Comparison of ENCODE assay signal across 17 cellular contexts in genomic region chr11:95520765-95521542, GRCh38.
DNase-seq lines count a peak whose midpoint lies in the region; ATAC-seq and TF ChIP-seq lines count a peak whose summit lies in the region.
"Had no signal": no experiment of that assay in that cellular context is flagged by ENCODE, and none has a peak within 500 bp of the region (broad histone marks: within the 10 kb centered on the region; RNA-seq: fewer than 3 reads in every experiment).

No MANE protein-coding gene starts in this region.

- no peak overlapping the region for H3K27ac Mint-ChIP-seq in WTC11
- H3K27ac Mint-ChIP-seq: activated T-cell treated with anti-CD3 and anti-CD28 coated beads, Interleukin-2, amount 50 U/mL, for 72 hours; natural killer cell treated with Interleukin-12 subunit alpha and Interleukin-12 subunit beta and Interleukin-15 and Interleukin-18, amount 100 ng/mL, for 72 hours had no signal

- H3K36me3 ChIP-seq in A673 (ENCODE audit: insufficient read depth, low read length, poor library complexity, severe bottlenecking) (no peaks in the 10 kb centered on the region), adrenal gland (replicated peaks in 1 of 2) (no peaks in the 10 kb centered on the region)
- H3K36me3 ChIP-seq: esophagus muscularis mucosa, vagina had no signal

- DNase-seq in A673 (ENCODE audit: low spot score) (peak; percentile 96), M059J (ENCODE audit: low read depth) (peak; percentile 51), adrenal gland (peak; percentile 22 to 67 (median 52)), iPS-NIHi11 (ENCODE audit: low spot score) (peak; percentile 42), WTC11 (ENCODE audit: low spot score) (no peak), iPS-NIHi7 (ENCODE audit: extremely low spot score) (no peak), left lobe of liver (ENCODE audit: low spot score) (no peak)
- DNase-seq: activated T-cell treated with anti-CD3 and anti-CD28 coated beads, Interleukin-2, amount 50 U/mL, for 72 hours; islet precursor cell; Karpas-422; NCI-H774; stimulated activated CD4-positive, alpha-beta T cell treated with anti-CD3 and anti-CD28 coated beads, Interleukin-12 subunit alpha, Interleukin-12 subunit beta, amount 100 ng/mL, for 4 hours had no signal

- TF ChIP-seq POLR2A in adrenal gland (IDR thresholded peaks at IDR 0.05), result no peak

- TF ChIP-seq CTCF in A673 (conservative IDR thresholded peaks at IDR 0.05; ENCODE audit: low read depth, low read length) (no peak), adrenal gland (IDR thresholded peaks at IDR 0.05) (no peak), WTC11 (IDR thresholded peaks at IDR 0.05) (no peak)

- H3K27me3 Mint-ChIP-seq in WTC11 (ENCODE audit: low read depth), result no peaks in the 10 kb centered on the region

- H3K27me3 ChIP-seq in A673 (replicated peaks; ENCODE audit: insufficient read depth, low read depth, low read length, poor library complexity), result peaks cover 37% of the 10 kb centered on the region
- no peaks in the 10 kb centered on the region for H3K27me3 ChIP-seq in adrenal gland
- H3K27me3 ChIP-seq: esophagus muscularis mucosa, vagina had no signal

- H3K4me3 Mint-ChIP-seq in WTC11, result no peak overlapping the region
- H3K4me3 Mint-ChIP-seq: activated T-cell treated with anti-CD3 and anti-CD28 coated beads, Interleukin-2, amount 50 U/mL, for 72 hours; natural killer cell treated with Interleukin-12 subunit alpha and Interleukin-12 subunit beta and Interleukin-15 and Interleukin-18, amount 100 ng/mL, for 72 hours had no signal

- no peaks in the 10 kb centered on the region for H3K4me1 Mint-ChIP-seq in WTC11

- POLR2A ChIA-PET in A673 (lab: Charles Lee; ENCODE audit: low non-redundant PET) (no interaction called here), WTC11 (lab: Charles Lee) (no interaction called here)

- BruUV-seq in A673 (replicated peaks; lab: Mats Ljungman, UMichigan), result no TSS peak

- H3K36me3 Mint-ChIP-seq in WTC11, result no peaks in the 10 kb centered on the region
- H3K36me3 Mint-ChIP-seq: natural killer cell treated with Interleukin-12 subunit alpha and Interleukin-12 subunit beta and Interleukin-15 and Interleukin-18, amount 100 ng/mL, for 72 hours had no signal

- intact Hi-C loops in A673 (cut with micrococcal nuclease; ENCODE audit: unreplicated experiment) (loop anchor here (5.0 to 10.0 kb wide), 2 partner anchors 184 to 369 kb away; no protein-coding TSS in a partner anchor), adrenal gland (cut with DNase I) (no loop called here)

- WGBS in adrenal gland, 4 donors, result 49 to 59% (median 55%) methylated on average over 5 of the region's 5 CpGs

- H3K4me1 ChIP-seq in A673 (ENCODE audit: insufficient read depth, low read length, poor library complexity, severe bottlenecking), result peaks cover 26% of the 10 kb centered on the region
- no peaks in the 10 kb centered on the region for H3K4me1 ChIP-seq in adrenal gland (replicated peaks in 1 of 2)
- H3K4me1 ChIP-seq: vagina had no signal

- no peaks in the 10 kb centered on the region for H3K9me3 ChIP-seq in A673 (ENCODE audit: low read depth, low read length, poor library complexity, severe bottlenecking)
- no peaks in the 10 kb centered on the region for H3K9me3 ChIP-seq in adrenal gland (replicated peaks in 1 of 3)
- H3K9me3 ChIP-seq: esophagus muscularis mucosa, vagina had no signal

- H3K9me3 Mint-ChIP-seq in WTC11, result no peaks in the 10 kb centered on the region
- H3K9me3 Mint-ChIP-seq: activated T-cell treated with anti-CD3 and anti-CD28 coated beads, Interleukin-2, amount 50 U/mL, for 72 hours; natural killer cell treated with Interleukin-12 subunit alpha and Interleukin-12 subunit beta and Interleukin-15 and Interleukin-18, amount 100 ng/mL, for 72 hours had no signal

- H3K27ac ChIP-seq in A673 (ENCODE audit: low read depth, low read length, poor library complexity, severe bottlenecking), result no peak overlapping the region
- H3K27ac ChIP-seq in adrenal gland, result no peak overlapping the region
- H3K27ac ChIP-seq: esophagus muscularis mucosa, vagina had no signal

- no peak for ATAC-seq in WTC11
- no peak for ATAC-seq in left lobe of liver
- no peak for ATAC-seq in GM19395 (IDR thresholded peaks at IDR 0.05; ENCODE audit: unreplicated experiment)
- ATAC-seq: activated T-cell treated with anti-CD3 and anti-CD28 coated beads, Interleukin-2, amount 50 U/mL, for 72 hours; natural killer cell treated with Interleukin-12 subunit alpha and Interleukin-12 subunit beta and Interleukin-15 and Interleukin-18, amount 100 ng/mL, for 72 hours; SK-N-SH treated with all-trans-retinoic acid at 6 μM for 48 hours had no signal

- H3K4me3 ChIP-seq in A673 (ENCODE audit: low read depth, low read length, poor library complexity, severe bottlenecking) (no peak overlapping the region), adrenal gland (no peak overlapping the region)
- H3K4me3 ChIP-seq: esophagus muscularis mucosa, vagina had no signal

- CTCF ChIA-PET in A673 (lab: Charles Lee), result no interaction called here
- CTCF ChIA-PET in WTC11 (lab: Charles Lee), result no interaction called here

TF ChIP-seq in WTC11, 78 proteins besides CTCF, POLR2A, EP300 and RAD21 (continues in another document):
- TF ChIP-seq, protein P1, sequence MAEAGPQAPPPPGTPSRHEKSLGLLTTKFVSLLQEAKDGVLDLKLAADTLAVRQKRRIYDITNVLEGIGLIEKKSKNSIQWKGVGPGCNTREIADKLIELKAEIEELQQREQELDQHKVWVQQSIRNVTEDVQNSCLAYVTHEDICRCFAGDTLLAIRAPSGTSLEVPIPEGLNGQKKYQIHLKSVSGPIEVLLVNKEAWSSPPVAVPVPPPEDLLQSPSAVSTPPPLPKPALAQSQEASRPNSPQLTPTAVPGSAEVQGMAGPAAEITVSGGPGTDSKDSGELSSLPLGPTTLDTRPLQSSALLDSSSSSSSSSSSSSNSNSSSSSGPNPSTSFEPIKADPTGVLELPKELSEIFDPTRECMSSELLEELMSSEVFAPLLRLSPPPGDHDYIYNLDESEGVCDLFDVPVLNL (CRISPR knock-in tag; IDR thresholded peaks at IDR 0.05; ENCODE audit: borderline replicate concordance, low read depth), result no peak
- TF ChIP-seq HMGA2 (CRISPR knock-in tag; IDR thresholded peaks at IDR 0.05) (no peak), GRHL2 (CRISPR knock-in tag; IDR thresholded peaks at IDR 0.05; ENCODE audit: insufficient replicate concordance, severe bottlenecking) (no peak), OVOL2 (CRISPR knock-in tag; IDR thresholded peaks at IDR 0.05; ENCODE audit: borderline replicate concordance) (no peak), CREM (CRISPR knock-in tag; IDR thresholded peaks at IDR 0.05) (no peak), PRRX2 (CRISPR knock-in tag; IDR thresholded peaks at IDR 0.05) (no peak), ZNF425 (CRISPR knock-in tag; conservative IDR thresholded peaks at IDR 0.05) (no peak)
- TF ChIP-seq, protein P2, sequence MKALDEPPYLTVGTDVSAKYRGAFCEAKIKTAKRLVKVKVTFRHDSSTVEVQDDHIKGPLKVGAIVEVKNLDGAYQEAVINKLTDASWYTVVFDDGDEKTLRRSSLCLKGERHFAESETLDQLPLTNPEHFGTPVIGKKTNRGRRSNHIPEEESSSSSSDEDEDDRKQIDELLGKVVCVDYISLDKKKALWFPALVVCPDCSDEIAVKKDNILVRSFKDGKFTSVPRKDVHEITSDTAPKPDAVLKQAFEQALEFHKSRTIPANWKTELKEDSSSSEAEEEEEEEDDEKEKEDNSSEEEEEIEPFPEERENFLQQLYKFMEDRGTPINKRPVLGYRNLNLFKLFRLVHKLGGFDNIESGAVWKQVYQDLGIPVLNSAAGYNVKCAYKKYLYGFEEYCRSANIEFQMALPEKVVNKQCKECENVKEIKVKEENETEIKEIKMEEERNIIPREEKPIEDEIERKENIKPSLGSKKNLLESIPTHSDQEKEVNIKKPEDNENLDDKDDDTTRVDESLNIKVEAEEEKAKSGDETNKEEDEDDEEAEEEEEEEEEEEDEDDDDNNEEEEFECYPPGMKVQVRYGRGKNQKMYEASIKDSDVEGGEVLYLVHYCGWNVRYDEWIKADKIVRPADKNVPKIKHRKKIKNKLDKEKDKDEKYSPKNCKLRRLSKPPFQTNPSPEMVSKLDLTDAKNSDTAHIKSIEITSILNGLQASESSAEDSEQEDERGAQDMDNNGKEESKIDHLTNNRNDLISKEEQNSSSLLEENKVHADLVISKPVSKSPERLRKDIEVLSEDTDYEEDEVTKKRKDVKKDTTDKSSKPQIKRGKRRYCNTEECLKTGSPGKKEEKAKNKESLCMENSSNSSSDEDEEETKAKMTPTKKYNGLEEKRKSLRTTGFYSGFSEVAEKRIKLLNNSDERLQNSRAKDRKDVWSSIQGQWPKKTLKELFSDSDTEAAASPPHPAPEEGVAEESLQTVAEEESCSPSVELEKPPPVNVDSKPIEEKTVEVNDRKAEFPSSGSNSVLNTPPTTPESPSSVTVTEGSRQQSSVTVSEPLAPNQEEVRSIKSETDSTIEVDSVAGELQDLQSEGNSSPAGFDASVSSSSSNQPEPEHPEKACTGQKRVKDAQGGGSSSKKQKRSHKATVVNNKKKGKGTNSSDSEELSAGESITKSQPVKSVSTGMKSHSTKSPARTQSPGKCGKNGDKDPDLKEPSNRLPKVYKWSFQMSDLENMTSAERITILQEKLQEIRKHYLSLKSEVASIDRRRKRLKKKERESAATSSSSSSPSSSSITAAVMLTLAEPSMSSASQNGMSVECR (CRISPR knock-in tag; IDR thresholded peaks at IDR 0.05; ENCODE audit: borderline replicate concordance), result no peak
- TF ChIP-seq, protein P3, sequence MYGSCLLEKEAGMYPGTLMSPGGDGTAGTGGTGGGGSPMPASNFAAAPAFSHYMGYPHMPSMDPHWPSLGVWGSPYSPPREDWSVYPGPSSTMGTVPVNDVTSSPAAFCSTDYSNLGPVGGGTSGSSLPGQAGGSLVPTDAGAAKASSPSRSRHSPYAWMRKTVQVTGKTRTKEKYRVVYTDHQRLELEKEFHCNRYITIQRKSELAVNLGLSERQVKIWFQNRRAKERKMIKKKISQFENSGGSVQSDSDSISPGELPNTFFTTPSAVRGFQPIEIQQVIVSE (CRISPR knock-in tag; IDR thresholded peaks at IDR 0.05; ENCODE audit: borderline replicate concordance), result no peak

Comparison
In these comparisons a context has a peak if more than half of its experiments do, and no peak if none do; other contexts are left out.
1. DNase-seq: peak in A673 (single experiment), M059J (single experiment), adrenal gland (7 of 7) and iPS-NIHi11 (single experiment); none in WTC11 (single experiment), iPS-NIHi7 (single experiment) and left lobe of liver (single experiment).